8 cellular contexts compared by ENCODE assay signal in genomic region chr22:39530692-39531331, GRCh38. TPM values are rescaled to one million over a fixed set of nuclear protein-coding genes. Genes with fewer than 3 reads are reported as not detected.
DNase-seq lines count a peak whose midpoint lies in the region; TF ChIP-seq lines count a peak whose summit lies in the region.

No MANE protein-coding gene starts in this region.

- no peak overlapping the region for H2AK5ac ChIP-seq in trophoblast cell (ENCODE audit: low read length)

- no peak overlapping the region for H4K8ac ChIP-seq in trophoblast cell (ENCODE audit: low read depth, low read length)

- no peak overlapping the region for H3K4me2 ChIP-seq in trophoblast cell (ENCODE audit: low read length)

- H3K27ac ChIP-seq in trophoblast cell (ENCODE audit: low read depth, low read length) = no peak overlapping the region

- no peak overlapping the region for H3K18ac ChIP-seq in trophoblast cell (ENCODE audit: low read length)

- H3K14ac ChIP-seq in trophoblast cell (ENCODE audit: low read length) = no peak overlapping the region

- H3K9me3 Mint-ChIP-seq in activated T-cell treated with anti-CD3 and anti-CD28 coated beads, Interleukin-2, amount 50 U/mL, for 24 hours = no peaks in the 10 kb centered on the region
- H3K9me3 Mint-ChIP-seq in chondrocyte (ENCODE audit: low read depth) = no peaks in the 10 kb centered on the region

- H2BK120ac ChIP-seq in trophoblast cell (ENCODE audit: insufficient read depth, low read length, poor library complexity) = no peak overlapping the region

- no peak overlapping the region for H2AFZ ChIP-seq in trophoblast cell (ENCODE audit: insufficient read depth, low read length, poor library complexity)

- H3K4me1 Mint-ChIP-seq in activated T-cell treated with anti-CD3 and anti-CD28 coated beads, Interleukin-2, amount 50 U/mL, for 24 hours (ENCODE audit: low read depth) = peaks cover 69% of the 10 kb centered on the region
- peaks cover 53% of the 10 kb centered on the region for H3K4me1 Mint-ChIP-seq in chondrocyte (ENCODE audit: low read depth)

- no peak overlapping the region for H3K4me3 ChIP-seq in trophoblast cell (ENCODE audit: low read depth, low read length)

- peak overlapping the region; percentile 19 for H3K4ac ChIP-seq in trophoblast cell (ENCODE audit: low read depth, low read length)

- peak overlapping the region; percentile 97 for H3K4me3 Mint-ChIP-seq in activated T-cell treated with anti-CD3 and anti-CD28 coated beads, Interleukin-2, amount 50 U/mL, for 24 hours
- peak overlapping the region; percentile 45 for H3K4me3 Mint-ChIP-seq in chondrocyte (ENCODE audit: unreplicated experiment)

- no peak for DNase-seq in activated T-cell treated with anti-CD3 and anti-CD28 coated beads, Interleukin-2, amount 50 U/mL, for 24 hours
- no peak for DNase-seq in activated T-cell treated with anti-CD3 and anti-CD28 coated beads, Interleukin-2, amount 50 U/mL, for 1 hour
- DNase-seq in NOMO-1 treated with DMSO at 0.1 percent for 48 hours (lab: John Stamatoyannopoulos, UW; ENCODE audit: unreplicated experiment) = peak; percentile 65
- DNase-seq in chondrocyte (ENCODE audit: low spot score) = no peak
- DNase-seq in trophoblast cell = peak in 1 of 2 donors; percentile 44
- DNase-seq in NCI-H187 (lab: John Stamatoyannopoulos, UW) = no peak
- DNase-seq in NCI-H1417 treated with DMSO at 0.1 percent for 48 hours (lab: John Stamatoyannopoulos, UW) = no peak
- no peak for DNase-seq in pons (ENCODE audit: low spot score)

- no peak overlapping the region for H4K91ac ChIP-seq in trophoblast cell (ENCODE audit: low read depth, low read length)

- peak; percentile 66 for TF ChIP-seq CTCF in chondrocyte (IDR thresholded peaks at IDR 0.05)

- peaks cover 19 to 20% of the 10 kb centered on the region in 2 experiments for H3K36me3 ChIP-seq in trophoblast cell (ENCODE audit: control insufficient read depth in 1 of 2, insufficient read depth in 2 of 2, low read length in 2 of 2)

- no peaks in the 10 kb centered on the region for H3K27me3 Mint-ChIP-seq in activated T-cell treated with anti-CD3 and anti-CD28 coated beads, Interleukin-2, amount 50 U/mL, for 24 hours
- no peaks in the 10 kb centered on the region for H3K27me3 Mint-ChIP-seq in chondrocyte (ENCODE audit: low read depth)

- peaks cover 10 to 30% of the 10 kb centered on the region in 2 experiments for H3K4me1 ChIP-seq in trophoblast cell (ENCODE audit: control insufficient read depth in 1 of 2, insufficient read depth in 2 of 2, low read length in 2 of 2)

- no peak overlapping the region for H2BK5ac ChIP-seq in trophoblast cell (ENCODE audit: low read depth, low read length, poor library complexity)

- H3K79me2 ChIP-seq in trophoblast cell (ENCODE audit: control insufficient read depth, insufficient read depth, low read length, poor library complexity) = peaks cover 9% of the 10 kb centered on the region

- WGBS in trophoblast cell (ENCODE audit: extremely low coverage, insufficient coverage, insufficient read length) = no CpG with 5 or more reads among the region's 9 CpGs

- H3K9me3 ChIP-seq in trophoblast cell (ENCODE audit: insufficient read depth, low read depth, low read length) = no peaks in the 10 kb centered on the region

- no peak overlapping the region for H3K9ac ChIP-seq in trophoblast cell (ENCODE audit: low read length)

- H3K79me1 ChIP-seq in trophoblast cell (ENCODE audit: low read length) = peaks cover 5% of the 10 kb centered on the region

- H3K23ac ChIP-seq in trophoblast cell (ENCODE audit: low read length) = no peak overlapping the region

- H4K12ac ChIP-seq in trophoblast cell (ENCODE audit: low read depth, low read length) = no peak overlapping the region

- H3K36me3 Mint-ChIP-seq in activated T-cell treated with anti-CD3 and anti-CD28 coated beads, Interleukin-2, amount 50 U/mL, for 24 hours (ENCODE audit: low read depth) = peaks cover 64% of the 10 kb centered on the region
- peaks cover 5% of the 10 kb centered on the region for H3K36me3 Mint-ChIP-seq in chondrocyte (ENCODE audit: low read depth)

- no peak overlapping the region for H2BK12ac ChIP-seq in trophoblast cell (ENCODE audit: low read length)

- H3K27ac Mint-ChIP-seq in activated T-cell treated with anti-CD3 and anti-CD28 coated beads, Interleukin-2, amount 50 U/mL, for 24 hours = peak overlapping the region; percentile 96
- peak overlapping the region; percentile 86 for H3K27ac Mint-ChIP-seq in chondrocyte (ENCODE audit: unreplicated experiment)

- no peaks in the 10 kb centered on the region for H3K27me3 ChIP-seq in trophoblast cell (ENCODE audit: insufficient read depth, low read length)

RNA-seq across cellular contexts. Expression of gene RPS19BP1, which starts 1.7 kb away (rescaled TPM):
- total RNA-seq in chondrocyte = 44.1 to 52.3 TPM (median 47.9 TPM) in 3 replicates
- polyA plus RNA-seq in trophoblast cell (2013) = 87.1 and 87.7 TPM in 2 replicates

RNA-seq across cellular contexts. Expression of gene ATF4, which starts 10.4 kb away (rescaled TPM):
- 128 to 541 TPM (median 513 TPM) in 3 replicates for total RNA-seq in chondrocyte
- polyA plus RNA-seq in trophoblast cell (2013) = 602 and 615 TPM in 2 replicates

RNA-seq across cellular contexts. Expression of gene MIEF1, which starts 28.7 kb away (rescaled TPM):
- 22.7 to 24.0 TPM (median 23.0 TPM) in 3 replicates for total RNA-seq in chondrocyte
- polyA plus RNA-seq in trophoblast cell (2013) = 26.5 and 27.5 TPM in 2 replicates

RNA-seq across cellular contexts. Expression of gene CACNA1I, which starts 39.7 kb away (rescaled TPM):
- 0.02 to 0.08 TPM (median 0.05 TPM) in 3 replicates for total RNA-seq in chondrocyte
- polyA plus RNA-seq in trophoblast cell (2013) = 0.08 and 0.10 TPM in 2 replicates
